Comparison of ENCODE assay signal across 14 cellular contexts in genomic region chr2:237980087-237980486, GRCh38. TPM values are rescaled to one million over a fixed set of nuclear protein-coding genes. Genes with fewer than 3 reads are reported as not detected.
A peak's percentile ranks its signal among the peaks of the same experiment; 100 is the strongest.
DNase-seq lines count a peak whose midpoint lies in the region; ATAC-seq lines count a peak whose summit lies in the region.
"Had no signal": no experiment of that assay in that cellular context is flagged by ENCODE, and none has a peak within 500 bp of the region (broad histone marks: within the 10 kb centered on the region; RNA-seq: fewer than 3 reads in every experiment).

No MANE protein-coding gene starts in this region.

- H3K9me3 Mint-ChIP-seq in activated CD4-positive, alpha-beta T cell treated with anti-CD3 and anti-CD28 coated beads, Interleukin-2, amount 10 ng/mL, durations not matched to agents 24 days and 14 days = no peaks in the 10 kb centered on the region

- H3K4me3 Mint-ChIP-seq in activated CD4-positive, alpha-beta T cell treated with anti-CD3 and anti-CD28 coated beads, Interleukin-2, amount 10 ng/mL, durations not matched to agents 24 days and 14 days = peak overlapping the region; percentile 66
- H3K4me3 Mint-ChIP-seq in T-helper 17 cell = no peak overlapping the region

- peaks cover 62% of the 10 kb centered on the region for H3K4me1 Mint-ChIP-seq in activated CD4-positive, alpha-beta T cell treated with anti-CD3 and anti-CD28 coated beads, Interleukin-2, amount 10 ng/mL, durations not matched to agents 24 days and 14 days
- peaks cover 49% of the 10 kb centered on the region for H3K4me1 Mint-ChIP-seq in T-helper 17 cell

- no peaks in the 10 kb centered on the region for H3K9me3 ChIP-seq in T-helper 17 cell (ENCODE audit: control insufficient read depth, low read length, poor library complexity, severe bottlenecking)
- H3K9me3 ChIP-seq: A549, breast epithelium, gastroesophageal sphincter, tibial nerve had no signal

- peak overlapping the region; percentile 74 for H3K27ac Mint-ChIP-seq in activated CD4-positive, alpha-beta T cell treated with anti-CD3 and anti-CD28 coated beads, Interleukin-2, amount 10 ng/mL, durations not matched to agents 24 days and 14 days
- peak overlapping the region; percentile 78 for H3K27ac Mint-ChIP-seq in T-helper 17 cell

- DNase-seq in activated CD4-positive, alpha-beta T cell treated with anti-CD3 and anti-CD28 coated beads, Interleukin-2, amount 10 ng/mL, durations not matched to agents 24 days and 14 days = no peak
- no peak for DNase-seq in activated CD4-positive, alpha-beta T cell treated with anti-CD3 and anti-CD28 coated beads for 1 hour
- no peak for DNase-seq in T-helper 17 cell
- peak; percentile 89 for DNase-seq in globus pallidus (ENCODE audit: low spot score)
- DNase-seq in retina = peak; percentile 18
- no peak for DNase-seq in NCI-H2107 treated with DMSO at 0.1 percent for 48 hours (lab: John Stamatoyannopoulos, UW; ENCODE audit: unreplicated experiment)
- DNase-seq: Calu3, NCI-H345 had no signal

- peaks cover 56% of the 10 kb centered on the region for H3K36me3 Mint-ChIP-seq in activated CD4-positive, alpha-beta T cell treated with anti-CD3 and anti-CD28 coated beads, Interleukin-2, amount 10 ng/mL, durations not matched to agents 24 days and 14 days (ENCODE audit: low read depth)
- peaks cover 10% of the 10 kb centered on the region for H3K36me3 Mint-ChIP-seq in T-helper 17 cell (ENCODE audit: low read depth)

- ATAC-seq in T-helper 17 cell (no peak), GM19324 (IDR thresholded peaks at IDR 0.05; ENCODE audit: low FRiP score, unreplicated experiment) (no peak), HG03196 (IDR thresholded peaks at IDR 0.05; ENCODE audit: unreplicated experiment) (no peak)
- ATAC-seq: gastroesophageal sphincter had no signal

- H3K27me3 Mint-ChIP-seq in activated CD4-positive, alpha-beta T cell treated with anti-CD3 and anti-CD28 coated beads, Interleukin-2, amount 10 ng/mL, durations not matched to agents 24 days and 14 days = no peaks in the 10 kb centered on the region
- H3K27me3 Mint-ChIP-seq in T-helper 17 cell = no peaks in the 10 kb centered on the region

- intact Hi-C loops in activated CD4-positive, alpha-beta T cell treated with anti-CD3 and anti-CD28 coated beads, Interleukin-2, amount 10 ng/mL, durations not matched to agents 24 days and 14 days (cut with micrococcal nuclease) = loop anchor here (2.0 kb wide), 1 partner anchor 19 kb away; no protein-coding TSS in a partner anchor

RNA-seq across cellular contexts. Expression of gene UBE2F, which starts 13.3 kb away (rescaled TPM):
- total RNA-seq in activated CD4-positive, alpha-beta T cell treated with anti-CD3 and anti-CD28 coated beads, Interleukin-2, amount 10 ng/mL, durations not matched to agents 24 days and 14 days = 115 and 124 TPM in 2 replicates
- 10 to 100 TPM; 34.6 to 40.3 TPM for total RNA-seq in T-helper 17 cell

Comparison
In these comparisons a context has a peak if more than half of its experiments do, and no peak if none do; other contexts are left out.
1. DNase-seq: peak in globus pallidus (single experiment) and retina (single experiment); none in activated CD4-positive, alpha-beta T cell treated with anti-CD3 and anti-CD28 coated beads, Interleukin-2, amount 10 ng/mL, durations not matched to agents 24 days and 14 days (single experiment), activated CD4-positive, alpha-beta T cell treated with anti-CD3 and anti-CD28 coated beads for 1 hour (single experiment), T-helper 17 cell (0 of 3) and NCI-H2107 treated with DMSO at 0.1 percent for 48 hours (single experiment).